ENCODE assay signal across 24 cellular contexts in the genomic region with DNA sequence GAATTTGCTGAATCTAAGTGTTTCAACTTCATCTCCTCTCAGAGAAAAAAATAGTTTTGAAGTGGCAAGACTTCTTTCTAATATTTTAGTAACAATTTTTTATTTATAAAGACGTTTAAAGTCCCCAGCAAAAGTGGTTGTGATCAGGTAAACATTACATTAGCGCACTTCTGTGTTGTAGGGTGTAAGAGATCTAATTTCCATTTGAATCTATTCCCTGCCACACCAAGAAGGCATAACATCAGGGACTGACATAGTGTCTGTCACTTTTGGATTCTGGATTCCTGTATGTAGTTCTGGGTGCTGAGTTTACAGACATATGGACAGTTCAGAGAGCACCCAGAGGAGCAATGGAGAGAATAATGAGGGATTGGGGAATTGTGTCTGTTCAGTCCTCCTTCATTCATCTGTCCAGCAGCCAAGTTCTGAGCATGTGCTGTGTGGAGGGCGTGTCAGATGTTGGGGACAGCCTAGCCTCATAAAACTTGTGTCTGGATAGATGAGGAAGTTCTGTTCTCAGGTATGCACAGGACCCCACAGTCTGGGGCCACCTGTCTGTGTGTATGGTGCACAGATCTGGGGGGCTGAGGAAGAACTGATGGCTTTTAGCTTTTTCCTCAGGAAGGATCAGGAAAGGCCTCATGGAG.
"Had no signal": no experiment of that assay in that cellular context is flagged by ENCODE, and none has a peak within 500 bp of the region (broad histone marks: within the 10 kb centered on the region; RNA-seq: fewer than 3 reads in every experiment).

No MANE protein-coding gene starts in this region.

- H3K4me1 ChIP-seq: esophagus squamous epithelium, left lung, psoas muscle, suprapubic skin had no signal

- H3K27ac Mint-ChIP-seq: mesothelial cell of epicardium; natural killer cell; stimulated activated naive CD8-positive, alpha-beta T cell treated with anti-CD3 and anti-CD28 coated beads, Interleukin-15, amount 100 ng/mL, for 72 hours had no signal

- H3K9me3 Mint-ChIP-seq: central memory CD8-positive, alpha-beta T cell; mesothelial cell of epicardium; natural killer cell; neural crest cell; stimulated activated naive CD8-positive, alpha-beta T cell treated with anti-CD3 and anti-CD28 coated beads, Interleukin-15, amount 100 ng/mL, for 72 hours had no signal

- DNase-seq: dermis blood vessel endothelial cell; effector memory CD4-positive, alpha-beta T cell; erythroblast; esophagus squamous epithelium; foreskin melanocyte; left lung; mesenchymal stem cell; natural killer cell; ovary; posterior cingulate gyrus; psoas muscle; right cardiac atrium; stimulated activated CD4-positive, alpha-beta T cell treated with anti-CD3 and anti-CD28 coated beads, Interleukin-15, amount 100 ng/mL, for 24 hours; stimulated activated CD4-positive, alpha-beta T cell treated with anti-CD3 and anti-CD28 coated beads, Interleukin-2, amount 100 ng/mL, for 48 hours; stimulated activated naive CD4-positive, alpha-beta T cell; stimulated activated naive CD8-positive, alpha-beta T cell treated with anti-CD3 and anti-CD28 coated beads, Interleukin-15, amount 100 ng/mL, for 72 hours; trophoblast cell had no signal

- H3K27me3 Mint-ChIP-seq: central memory CD8-positive, alpha-beta T cell; stimulated activated naive CD8-positive, alpha-beta T cell treated with anti-CD3 and anti-CD28 coated beads, Interleukin-15, amount 100 ng/mL, for 72 hours had no signal

- ATAC-seq: left lung; natural killer cell; psoas muscle; right cardiac atrium; stimulated activated naive CD8-positive, alpha-beta T cell treated with anti-CD3 and anti-CD28 coated beads, Interleukin-15, amount 100 ng/mL, for 72 hours had no signal

- H3K4me3 ChIP-seq: cardiac muscle cell, coronary artery, esophagus squamous epithelium, left lung, ovary, psoas muscle, skin epidermis, suprapubic skin had no signal

- H3K27me3 ChIP-seq: esophagus squamous epithelium, left lung, ovary, suprapubic skin had no signal

- H3K4me1 Mint-ChIP-seq: central memory CD8-positive, alpha-beta T cell; stimulated activated naive CD8-positive, alpha-beta T cell treated with anti-CD3 and anti-CD28 coated beads, Interleukin-15, amount 100 ng/mL, for 72 hours had no signal

- H3K27ac ChIP-seq: cardiac muscle cell, coronary artery, esophagus squamous epithelium, left lung, ovary, psoas muscle, skin epidermis, suprapubic skin had no signal

- H3K9me3 ChIP-seq: esophagus squamous epithelium, left lung, ovary, psoas muscle, suprapubic skin had no signal

- H3K36me3 ChIP-seq: cardiac muscle cell, left lung, ovary, suprapubic skin had no signal

- H3K4me3 Mint-ChIP-seq: central memory CD8-positive, alpha-beta T cell; mesothelial cell of epicardium; natural killer cell; neural crest cell; stimulated activated naive CD8-positive, alpha-beta T cell treated with anti-CD3 and anti-CD28 coated beads, Interleukin-15, amount 100 ng/mL, for 72 hours had no signal
